In genomic region chr1:228275154-228275434, GRCh38 we compare ENCODE assay signal across 1 cellular context.
TF ChIP-seq lines count a peak whose summit lies in the region.

No MANE protein-coding gene starts in this region.

TF ChIP-seq in K562, 482 proteins besides CTCF, POLR2A, EP300 and RAD21 (continued from another document):
- TF ChIP-seq KDM1A (IDR thresholded peaks at IDR 0.05) (peak in 1 of 2 experiments; percentile 89; a peak in 2 of 4 replicates), SMARCC2 (IDR thresholded peaks at IDR 0.05; ENCODE audit: low read depth) (no peak), CHD4 (IDR thresholded peaks at IDR 0.05; ENCODE audit: insufficient read depth, insufficient replicate concordance, low read depth, low read length, poor library complexity, severe bottlenecking) (peak; percentile 56), ZNF316 (IDR thresholded peaks at IDR 0.05) (0 out of 2 replicates have a peak, but pooled peaks have one; percentile 13), SPI1 (IDR thresholded peaks at IDR 0.05; ENCODE audit: borderline replicate concordance, low read depth, low read length) (peak; percentile 44; the same call in 1 of the 2 replicates), CBX3 (IDR thresholded peaks at IDR 0.05; ENCODE audit: borderline replicate concordance in 1 of 2, low read length in 2 of 2) (peak in 1 of 2 experiments; percentile 69; a peak in 1 of 3 replicates), ZNF282 (CRISPR knock-in tag; IDR thresholded peaks at IDR 0.05) (0 out of 2 replicates have a peak, but pooled peaks have one; percentile 4), BCOR (IDR thresholded peaks at IDR 0.05) (peak; percentile 96), PRMT5 (CRISPR knock-in tag; IDR thresholded peaks at IDR 0.05) (no peak), HNRNPLL (IDR thresholded peaks at IDR 0.05; ENCODE audit: low read depth, low read length, poor library complexity, severe bottlenecking) (peak; percentile 86)
- TF ChIP-seq, protein P1, sequence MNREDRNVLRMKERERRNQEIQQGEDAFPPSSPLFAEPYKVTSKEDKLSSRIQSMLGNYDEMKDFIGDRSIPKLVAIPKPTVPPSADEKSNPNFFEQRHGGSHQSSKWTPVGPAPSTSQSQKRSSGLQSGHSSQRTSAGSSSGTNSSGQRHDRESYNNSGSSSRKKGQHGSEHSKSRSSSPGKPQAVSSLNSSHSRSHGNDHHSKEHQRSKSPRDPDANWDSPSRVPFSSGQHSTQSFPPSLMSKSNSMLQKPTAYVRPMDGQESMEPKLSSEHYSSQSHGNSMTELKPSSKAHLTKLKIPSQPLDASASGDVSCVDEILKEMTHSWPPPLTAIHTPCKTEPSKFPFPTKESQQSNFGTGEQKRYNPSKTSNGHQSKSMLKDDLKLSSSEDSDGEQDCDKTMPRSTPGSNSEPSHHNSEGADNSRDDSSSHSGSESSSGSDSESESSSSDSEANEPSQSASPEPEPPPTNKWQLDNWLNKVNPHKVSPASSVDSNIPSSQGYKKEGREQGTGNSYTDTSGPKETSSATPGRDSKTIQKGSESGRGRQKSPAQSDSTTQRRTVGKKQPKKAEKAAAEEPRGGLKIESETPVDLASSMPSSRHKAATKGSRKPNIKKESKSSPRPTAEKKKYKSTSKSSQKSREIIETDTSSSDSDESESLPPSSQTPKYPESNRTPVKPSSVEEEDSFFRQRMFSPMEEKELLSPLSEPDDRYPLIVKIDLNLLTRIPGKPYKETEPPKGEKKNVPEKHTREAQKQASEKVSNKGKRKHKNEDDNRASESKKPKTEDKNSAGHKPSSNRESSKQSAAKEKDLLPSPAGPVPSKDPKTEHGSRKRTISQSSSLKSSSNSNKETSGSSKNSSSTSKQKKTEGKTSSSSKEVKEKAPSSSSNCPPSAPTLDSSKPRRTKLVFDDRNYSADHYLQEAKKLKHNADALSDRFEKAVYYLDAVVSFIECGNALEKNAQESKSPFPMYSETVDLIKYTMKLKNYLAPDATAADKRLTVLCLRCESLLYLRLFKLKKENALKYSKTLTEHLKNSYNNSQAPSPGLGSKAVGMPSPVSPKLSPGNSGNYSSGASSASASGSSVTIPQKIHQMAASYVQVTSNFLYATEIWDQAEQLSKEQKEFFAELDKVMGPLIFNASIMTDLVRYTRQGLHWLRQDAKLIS (CRISPR knock-in tag; IDR thresholded peaks at IDR 0.05) = no peak
